17 cellular contexts compared by ENCODE assay signal in the genomic region with DNA sequence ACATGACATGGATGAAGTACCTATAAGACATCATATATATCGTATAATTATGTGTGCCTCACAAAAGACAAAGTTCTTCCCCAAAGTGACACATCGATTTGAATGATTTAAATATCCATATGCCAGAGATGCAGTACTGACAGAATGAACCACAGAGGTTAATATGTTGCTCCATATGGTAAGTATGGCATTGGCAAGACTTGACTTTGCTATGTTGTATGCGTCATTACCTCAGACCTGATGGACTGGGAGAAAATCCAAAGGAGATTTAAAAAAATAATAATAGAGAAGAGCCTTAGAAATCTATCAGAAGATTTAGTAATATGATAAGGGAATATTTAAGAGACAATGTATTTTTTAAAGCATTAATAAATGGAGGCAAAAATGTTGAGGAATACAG.
"Had no signal": no experiment of that assay in that cellular context is flagged by ENCODE, and none has a peak within 500 bp of the region (broad histone marks: within the 10 kb centered on the region; RNA-seq: fewer than 3 reads in every experiment).

No MANE protein-coding gene starts in this region.

- ATAC-seq: gastrocnemius medialis; left cardiac atrium; lower lobe of right lung; natural killer cell treated with Interleukin-12 subunit alpha and Interleukin-12 subunit beta and Interleukin-15 and Interleukin-18, amount 100 ng/mL, for 72 hours had no signal

- DNase-seq: esophagus squamous epithelium; gastrocnemius medialis; left cardiac atrium; left ventricle myocardium inferior; lower lobe of right lung; mesenchymal stem cell; midbrain; nucleus accumbens; ovary; sigmoid colon; small intestine; stimulated activated CD4-positive, alpha-beta T cell treated with anti-CD3 and anti-CD28 coated beads, Interleukin-12 subunit alpha, Interleukin-12 subunit beta, amount 100 ng/mL, for 4 hours; stimulated activated naive CD4-positive, alpha-beta T cell; stomach; substantia nigra; transverse colon had no signal
